ENCODE assay signal across 1 cellular context in the genomic region with DNA sequence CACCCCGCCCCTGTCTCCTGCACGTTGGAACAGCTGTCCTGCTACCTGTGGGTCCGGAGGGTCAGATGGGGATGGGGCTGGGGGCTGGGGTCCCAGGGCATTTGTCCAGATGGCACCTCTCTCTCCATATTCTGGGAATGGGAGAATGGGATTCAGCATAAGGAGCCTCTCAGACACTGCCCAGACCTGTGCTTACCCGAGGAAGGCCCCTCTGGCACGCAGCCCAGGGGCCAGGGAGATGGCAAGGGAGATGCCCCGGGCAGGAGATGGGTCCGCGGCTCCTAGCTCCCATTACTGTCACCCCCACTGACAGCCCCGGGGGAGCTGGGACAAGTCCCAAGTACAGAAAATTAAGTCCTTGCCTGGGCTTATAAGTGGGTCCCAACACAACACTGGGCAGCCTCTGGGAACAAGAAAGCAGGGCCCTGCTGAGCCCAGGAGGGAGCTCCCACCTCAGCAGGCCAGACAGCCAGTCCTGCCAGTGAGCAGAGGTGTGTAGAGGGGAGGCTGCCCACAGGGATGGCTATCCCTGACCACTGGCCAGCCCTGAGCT.
TF ChIP-seq lines count a peak whose summit lies in the region.

No MANE protein-coding gene starts in this region.

TF ChIP-seq in K562, 482 proteins besides CTCF, POLR2A, EP300 and RAD21:
- no peak for TF ChIP-seq CBFA2T3 (IDR thresholded peaks at IDR 0.05)
- no peak for TF ChIP-seq ZBTB8A (IDR thresholded peaks at IDR 0.05; ENCODE audit: partially characterized antibody)
- TF ChIP-seq RUNX1 (IDR thresholded peaks at IDR 0.05; ENCODE audit: low read depth) = no peak
- no peak for TF ChIP-seq FIP1L1 (IDR thresholded peaks at IDR 0.05; ENCODE audit: low read depth, low read length, poor library complexity, severe bottlenecking)
- TF ChIP-seq, protein P1, sequence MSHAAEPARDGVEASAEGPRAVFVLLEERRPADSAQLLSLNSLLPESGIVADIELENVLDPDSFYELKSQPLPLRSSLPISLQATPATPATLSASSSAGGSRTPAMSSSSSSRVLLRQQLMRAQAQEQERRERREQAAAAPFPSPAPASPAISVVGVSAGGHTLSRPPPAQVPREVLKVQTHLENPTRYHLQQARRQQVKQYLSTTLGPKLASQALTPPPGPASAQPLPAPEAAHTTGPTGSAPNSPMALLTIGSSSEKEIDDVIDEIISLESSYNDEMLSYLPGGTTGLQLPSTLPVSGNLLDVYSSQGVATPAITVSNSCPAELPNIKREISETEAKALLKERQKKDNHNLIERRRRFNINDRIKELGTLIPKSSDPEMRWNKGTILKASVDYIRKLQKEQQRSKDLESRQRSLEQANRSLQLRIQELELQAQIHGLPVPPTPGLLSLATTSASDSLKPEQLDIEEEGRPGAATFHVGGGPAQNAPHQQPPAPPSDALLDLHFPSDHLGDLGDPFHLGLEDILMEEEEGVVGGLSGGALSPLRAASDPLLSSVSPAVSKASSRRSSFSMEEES (CRISPR knock-in tag; IDR thresholded peaks at IDR 0.05) = no peak
- TF ChIP-seq POLR2G (IDR thresholded peaks at IDR 0.05; ENCODE audit: low read depth, low read length) = peak; percentile 32; the same call in 1 of the 2 replicates
- no peak for TF ChIP-seq KHSRP (IDR thresholded peaks at IDR 0.05)
